ENCODE assay signal across 21 cellular contexts in the genomic region with DNA sequence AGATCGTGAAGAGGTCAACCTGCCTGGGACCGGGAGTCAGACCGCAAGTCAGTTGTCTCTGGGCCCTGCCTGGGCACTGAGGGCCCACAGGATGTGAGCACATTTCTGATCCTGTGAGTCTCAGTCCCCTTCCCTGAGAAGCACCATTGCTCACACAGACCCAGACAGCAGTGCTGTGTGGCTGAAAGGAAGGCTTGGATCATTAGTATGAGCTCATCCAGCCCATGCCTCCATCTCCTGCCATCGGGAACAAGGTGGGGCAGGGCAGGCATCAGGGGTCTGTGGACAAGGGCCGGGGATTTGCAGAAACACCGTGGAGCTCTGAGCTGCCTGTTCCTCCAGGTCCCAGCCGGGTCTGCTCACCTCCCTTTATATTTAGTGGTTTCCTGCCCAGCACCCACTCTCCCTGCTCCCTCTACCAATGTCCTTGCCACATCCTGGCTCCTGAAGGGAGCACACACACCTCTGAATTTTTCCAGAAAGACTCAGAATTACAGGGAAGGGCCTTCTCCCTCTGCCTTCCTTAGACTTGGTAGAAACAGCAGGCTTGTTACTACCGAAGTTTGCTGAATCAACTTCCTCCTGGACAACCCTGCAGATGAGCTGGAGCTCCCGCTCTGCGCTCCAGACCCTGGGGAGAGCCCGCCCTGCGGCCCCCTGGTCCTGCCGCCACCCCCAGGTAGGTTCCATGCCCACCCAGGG.
DNase-seq lines count a peak whose midpoint lies in the region; ATAC-seq and TF ChIP-seq lines count a peak whose summit lies in the region.
"Had no signal": no experiment of that assay in that cellular context is flagged by ENCODE, and none has a peak within 500 bp of the region (broad histone marks: within the 10 kb centered on the region; RNA-seq: fewer than 3 reads in every experiment).

No MANE protein-coding gene starts in this region.

- no peak overlapping the region for H2AK5ac ChIP-seq in H9 (ENCODE audit: insufficient read length, low read length)

- H4K5ac ChIP-seq in H9 (ENCODE audit: insufficient read length, low read depth, low read length), result no peak overlapping the region

- no peak overlapping the region for H2BK15ac ChIP-seq in H9 (ENCODE audit: low read depth, low read length)

- no peak overlapping the region for H2BK120ac ChIP-seq in H9 (ENCODE audit: low read depth, low read length, poor library complexity, severe bottlenecking)

- H3K9me3 Mint-ChIP-seq in H9 (no peaks in the 10 kb centered on the region), glutamatergic neuron (ENCODE audit: unreplicated experiment) (peaks cover 13% of the 10 kb centered on the region)
- no peaks in the 10 kb centered on the region for H3K9me3 Mint-ChIP-seq in activated T-helper 2 cell treated with anti-CD3 and anti-CD28 coated beads, Interferon-gamma antibody, Interleukin-2, Interleukin-4, amounts not matched to agents 10 μg/mL and 5 μg/mL and 100 μg/mL, durations not matched to agents 14 hours and 24 hours and 36 hours
- H3K9me3 Mint-ChIP-seq: activated naive CD4-positive, alpha-beta T cell treated with anti-CD3 and anti-CD28 coated beads, Interleukin-2, amount 10 ng/mL, durations not matched to agents 7 days and 5 days; T-helper 2 cell treated with Interferon-gamma antibody and Interleukin-4, amounts not matched to agents 5 μg/mL and 100 μg/mL, for 36 hours had no signal

- no peak overlapping the region for H3K56ac ChIP-seq in H9 (ENCODE audit: insufficient read length, low read depth, low read length)

- H3K4me3 Mint-ChIP-seq in H9, result no peak overlapping the region
- no peak overlapping the region for H3K4me3 Mint-ChIP-seq in glutamatergic neuron (ENCODE audit: unreplicated experiment)
- H3K4me3 Mint-ChIP-seq in activated T-helper 2 cell treated with anti-CD3 and anti-CD28 coated beads, Interferon-gamma antibody, Interleukin-2, Interleukin-4, amounts not matched to agents 10 μg/mL and 5 μg/mL and 100 μg/mL, durations not matched to agents 14 hours and 24 hours and 36 hours (ENCODE audit: low read depth), result no peak overlapping the region
- H3K4me3 Mint-ChIP-seq: activated CD4-positive, alpha-beta T cell treated with anti-CD3 and anti-CD28 coated beads for 36 hours; activated naive CD4-positive, alpha-beta T cell treated with anti-CD3 and anti-CD28 coated beads, Interleukin-2, amount 10 ng/mL, durations not matched to agents 7 days and 5 days; HFFc6; T-helper 2 cell treated with Interferon-gamma antibody and Interleukin-4, amounts not matched to agents 5 μg/mL and 100 μg/mL, for 36 hours had no signal

- no peak overlapping the region for H3T11ph ChIP-seq in H9 (ENCODE audit: low read length)

- H3K36me3 Mint-ChIP-seq in H9 (ENCODE audit: insufficient read depth in 1 of 3, low read depth in 3 of 3), result no peaks in the 10 kb centered on the region
- H3K36me3 Mint-ChIP-seq in glutamatergic neuron (ENCODE audit: unreplicated experiment), result no peaks in the 10 kb centered on the region
- no peaks in the 10 kb centered on the region for H3K36me3 Mint-ChIP-seq in activated T-helper 2 cell treated with anti-CD3 and anti-CD28 coated beads, Interferon-gamma antibody, Interleukin-2, Interleukin-4, amounts not matched to agents 10 μg/mL and 5 μg/mL and 100 μg/mL, durations not matched to agents 14 hours and 24 hours and 36 hours (ENCODE audit: low read depth)
- H3K36me3 Mint-ChIP-seq: activated naive CD4-positive, alpha-beta T cell treated with anti-CD3 and anti-CD28 coated beads, Interleukin-2, amount 10 ng/mL, durations not matched to agents 7 days and 5 days had no signal

- H4K8ac ChIP-seq in H9 (replicated peaks; ENCODE audit: insufficient read length, low read depth, low read length), result no peak overlapping the region

- H3K27ac Mint-ChIP-seq in H9 (peak overlapping the region in 1 of 3 experiments; percentile 44; a peak in 1 of 7 replicates), glutamatergic neuron (ENCODE audit: unreplicated experiment) (no peak overlapping the region)
- no peak overlapping the region for H3K27ac Mint-ChIP-seq in activated T-helper 2 cell treated with anti-CD3 and anti-CD28 coated beads, Interferon-gamma antibody, Interleukin-2, Interleukin-4, amounts not matched to agents 10 μg/mL and 5 μg/mL and 100 μg/mL, durations not matched to agents 14 hours and 24 hours and 36 hours
- H3K27ac Mint-ChIP-seq: activated CD4-positive, alpha-beta T cell treated with anti-CD3 and anti-CD28 coated beads for 36 hours; activated naive CD4-positive, alpha-beta T cell treated with anti-CD3 and anti-CD28 coated beads, Interleukin-2, amount 10 ng/mL, durations not matched to agents 7 days and 5 days; T-helper 2 cell treated with Interferon-gamma antibody and Interleukin-4, amounts not matched to agents 5 μg/mL and 100 μg/mL, for 36 hours had no signal

- intact Hi-C loops in activated T-helper 2 cell treated with anti-CD3 and anti-CD28 coated beads, Interferon-gamma antibody, Interleukin-2, Interleukin-4, amounts not matched to agents 10 μg/mL and 5 μg/mL and 100 μg/mL, durations not matched to agents 14 hours and 24 hours and 36 hours (cut with micrococcal nuclease), result loop anchor here (2.0 kb wide), 1 partner anchor 127 kb away; a partner anchor contains a TSS
- intact Hi-C loops in ovary (cut with DNase I), result no loop called here

- H2AFZ ChIP-seq in H9 (ENCODE audit: low read length), result no peak overlapping the region

- H3K36me3 ChIP-seq in RWPE2 (ENCODE audit: low read depth) (no peaks in the 10 kb centered on the region), ovary (no peaks in the 10 kb centered on the region)
- H3K36me3 ChIP-seq: ascending aorta, sigmoid colon had no signal

- H3K79me1 ChIP-seq in H9 (ENCODE audit: insufficient read depth, low read depth, low read length, poor library complexity, severe bottlenecking), result no peaks in the 10 kb centered on the region

- no peak for TF ChIP-seq CTCF in H9 (conservative IDR thresholded peaks at IDR 0.05)
- TF ChIP-seq CTCF in RWPE2 (IDR thresholded peaks at IDR 0.05; ENCODE audit: poor library complexity, severe bottlenecking), result no peak
- TF ChIP-seq CTCF in glutamatergic neuron (IDR thresholded peaks at IDR 0.05; ENCODE audit: partially characterized antibody, unreplicated experiment), result no peak
- TF ChIP-seq CTCF in ovary (IDR thresholded peaks at IDR 0.05), result no peak

- no peak overlapping the region for H3K4me2 ChIP-seq in H9 (ENCODE audit: insufficient read depth, insufficient read length, low read length)

- H3K23ac ChIP-seq in H9 (ENCODE audit: insufficient read length, low read depth, low read length), result no peak overlapping the region

- H3K18ac ChIP-seq in H9 (ENCODE audit: insufficient read length, low read depth, low read length), result no peak overlapping the region

- peaks cover 24% of the 10 kb centered on the region in 2 experiments for H3K4me1 Mint-ChIP-seq in H9
- peaks cover 10% of the 10 kb centered on the region for H3K4me1 Mint-ChIP-seq in glutamatergic neuron (ENCODE audit: low read depth, unreplicated experiment)
- peaks cover 5% of the 10 kb centered on the region for H3K4me1 Mint-ChIP-seq in activated T-helper 2 cell treated with anti-CD3 and anti-CD28 coated beads, Interferon-gamma antibody, Interleukin-2, Interleukin-4, amounts not matched to agents 10 μg/mL and 5 μg/mL and 100 μg/mL, durations not matched to agents 14 hours and 24 hours and 36 hours (ENCODE audit: low read depth)

- peaks cover 5% of the 10 kb centered on the region; the same call in 1 of the 2 replicates for H3K4me1 ChIP-seq in H9 (ENCODE audit: insufficient read depth, low read length)
- H3K4me1 ChIP-seq in RWPE2 (ENCODE audit: insufficient read depth, poor library complexity, severe bottlenecking), result peaks cover 8% of the 10 kb centered on the region
- H3K4me1 ChIP-seq in ovary (ENCODE audit: insufficient read depth), result no peaks in the 10 kb centered on the region
- H3K4me1 ChIP-seq: ascending aorta had no signal

- no peak overlapping the region for H3K4ac ChIP-seq in H9 (ENCODE audit: low read depth, low read length)

- no peak overlapping the region for H2BK20ac ChIP-seq in H9 (ENCODE audit: low read depth, low read length, poor library complexity, severe bottlenecking)

- TF ChIP-seq POLR2A in ovary (IDR thresholded peaks at IDR 0.05), result no peak

- H2BK5ac ChIP-seq in H9 (ENCODE audit: insufficient read length, low read length), result no peak overlapping the region

- no peak for TF ChIP-seq EP300 in ovary (IDR thresholded peaks at IDR 0.05)

- peaks cover 6% of the 10 kb centered on the region for H3K23me2 ChIP-seq in H9 (ENCODE audit: insufficient read length, low read depth, low read length, poor library complexity, severe bottlenecking)

- WGBS in H9 (ENCODE audit: extremely low coverage, insufficient read length, low lambda C conversion rate), result no CpG with 5 or more reads among the region's 13 CpGs
- WGBS in ovary, 3 donors, result 76 to 80% (median 79%) methylated on average over 13 of the region's 13 CpGs

- no peak overlapping the region for H4K91ac ChIP-seq in H9 (ENCODE audit: insufficient read length, low read depth, low read length)

- H3K27ac ChIP-seq in H9 (ENCODE audit: insufficient read length, low read depth, low read length), result no peak overlapping the region
- H3K27ac ChIP-seq in RWPE2 (ENCODE audit: poor library complexity, severe bottlenecking), result peak overlapping the region; percentile 60
- H3K27ac ChIP-seq in ovary, result no peak overlapping the region
- H3K27ac ChIP-seq: ascending aorta, sigmoid colon had no signal

- peak; percentile 66 for ATAC-seq in RWPE2 (ENCODE audit: low read depth)
- ATAC-seq: activated CD4-positive, alpha-beta T cell treated with anti-CD3 and anti-CD28 coated beads for 36 hours had no signal

- H3K79me2 ChIP-seq in H9 (ENCODE audit: insufficient read depth, low read length), result no peaks in the 10 kb centered on the region

- H3K9me3 ChIP-seq in H9 (ENCODE audit: control insufficient read depth, low read depth, low read length) (no peaks in the 10 kb centered on the region), RWPE2 (ENCODE audit: severe bottlenecking) (no peaks in the 10 kb centered on the region), ovary (no peaks in the 10 kb centered on the region)
- H3K9me3 ChIP-seq: ascending aorta, mucosa of descending colon, sigmoid colon had no signal

- H3K14ac ChIP-seq in H9 (ENCODE audit: insufficient read depth, low read length), result peak overlapping the region; percentile 4; the same call in 1 of the 2 replicates

- H4K20me1 ChIP-seq in H9 (ENCODE audit: control insufficient read depth, insufficient read depth, insufficient read length), result no peaks in the 10 kb centered on the region

- no peak overlapping the region for H2BK12ac ChIP-seq in H9 (ENCODE audit: insufficient read length, low read depth, low read length)

- DNase-seq in H9, result peak; percentile 23
- DNase-seq in RWPE2 (ENCODE audit: low spot score), result peak; percentile 54
- DNase-seq in glutamatergic neuron, result peak; percentile 10
- peak; percentile 18 for DNase-seq in renal cortical epithelial cell (ENCODE audit: low read depth)
- DNase-seq in activated T-helper 2 cell treated with anti-CD3 and anti-CD28 coated beads, Interferon-gamma antibody, Interleukin-2, Interleukin-4, amounts not matched to agents 10 μg/mL and 5 μg/mL and 100 μg/mL, durations not matched to agents 14 hours and 24 hours and 36 hours (ENCODE audit: low spot score), result no peak
- no peak for DNase-seq in pons (ENCODE audit: low spot score)
- no peak for DNase-seq in ovary
- DNase-seq: activated CD4-positive, alpha-beta T cell treated with anti-CD3 and anti-CD28 coated beads for 36 hours; activated naive CD4-positive, alpha-beta T cell treated with anti-CD3 and anti-CD28 coated beads, Interleukin-2, amount 10 ng/mL, durations not matched to agents 7 days and 5 days; AML-193; GDM1; HFFc6; left colon; NCI-H1105; NCI-H2107; NCI-H524; sigmoid colon; stimulated activated CD4-positive, alpha-beta T cell treated with anti-CD3 and anti-CD28 coated beads, Interleukin-1b, Interleukin-23, amount 100 ng/mL, for 48 hours had no signal

- no peaks in the 10 kb centered on the region; the same call in none of the 2 replicates for H3K27me3 Mint-ChIP-seq in H9 (ENCODE audit: low read depth)
- peaks cover 15% of the 10 kb centered on the region for H3K27me3 Mint-ChIP-seq in glutamatergic neuron (ENCODE audit: unreplicated experiment)
- peaks cover 20% of the 10 kb centered on the region for H3K27me3 Mint-ChIP-seq in activated T-helper 2 cell treated with anti-CD3 and anti-CD28 coated beads, Interferon-gamma antibody, Interleukin-2, Interleukin-4, amounts not matched to agents 10 μg/mL and 5 μg/mL and 100 μg/mL, durations not matched to agents 14 hours and 24 hours and 36 hours (ENCODE audit: low read depth)

- H3K9ac ChIP-seq in H9 (ENCODE audit: extremely low read depth, insufficient read length, low read length), result no peak overlapping the region

- no peak overlapping the region for H3K4me3 ChIP-seq in RWPE2 (ENCODE audit: severe bottlenecking)
- no peak overlapping the region for H3K4me3 ChIP-seq in ovary
- H3K4me3 ChIP-seq: ascending aorta, mucosa of descending colon, sigmoid colon had no signal

- H3K27me3 ChIP-seq in H9 (ENCODE audit: insufficient read depth, low read length) (no peaks in the 10 kb centered on the region), RWPE2 (ENCODE audit: insufficient read depth, poor library complexity, severe bottlenecking) (peaks cover 5% of the 10 kb centered on the region), ovary (no peaks in the 10 kb centered on the region)
- H3K27me3 ChIP-seq: ascending aorta had no signal

Comparison
In these comparisons a context has a peak if more than half of its experiments do, and no peak if none do; other contexts are left out.
1. DNase-seq: peak in H9 (single experiment), RWPE2 (single experiment), glutamatergic neuron (single experiment) and renal cortical epithelial cell (single experiment); none in activated T-helper 2 cell treated with anti-CD3 and anti-CD28 coated beads, Interferon-gamma antibody, Interleukin-2, Interleukin-4, amounts not matched to agents 10 μg/mL and 5 μg/mL and 100 μg/mL, durations not matched to agents 14 hours and 24 hours and 36 hours (single experiment), pons (single experiment) and ovary (0 of 5).